9 cellular contexts compared by ENCODE assay signal in genomic region chr14:32703246-32703645, GRCh38.
DNase-seq lines count a peak whose midpoint lies in the region; TF ChIP-seq lines count a peak whose summit lies in the region.
"Had no signal": no experiment of that assay in that cellular context is flagged by ENCODE, and none has a peak within 500 bp of the region (broad histone marks: within the 10 kb centered on the region; RNA-seq: fewer than 3 reads in every experiment).

No MANE protein-coding gene starts in this region.

- H3K27me3 ChIP-seq in muscle layer of colon (ENCODE audit: control insufficient read depth in 1 of 2, insufficient read depth in 2 of 2, low read length in 2 of 2): no peaks in the 10 kb centered on the region

- H3K36me3 Mint-ChIP-seq in T-helper 2 cell treated with Interferon-gamma antibody and Interleukin-4, amounts not matched to agents 5 μg/mL and 100 μg/mL, for 36 hours (ENCODE audit: low read depth): no peaks in the 10 kb centered on the region

- H3K9me3 Mint-ChIP-seq in T-helper 2 cell treated with Interferon-gamma antibody and Interleukin-4, amounts not matched to agents 5 μg/mL and 100 μg/mL, for 36 hours: no peaks in the 10 kb centered on the region

- H3K4me3 Mint-ChIP-seq in T-helper 2 cell treated with Interferon-gamma antibody and Interleukin-4, amounts not matched to agents 5 μg/mL and 100 μg/mL, for 36 hours: no peak overlapping the region

- peak overlapping the region; percentile 3 for H3K9ac ChIP-seq in muscle layer of colon (ENCODE audit: low read length)

- no peak for TF ChIP-seq CTCF in fibroblast of the aortic adventitia (IDR thresholded peaks at IDR 0.05; ENCODE audit: insufficient read depth, low read length)

- no peaks in the 10 kb centered on the region for H3K9me3 ChIP-seq in muscle layer of colon (ENCODE audit: low read length)

- peaks cover 41% of the 10 kb centered on the region for H3K4me1 ChIP-seq in muscle layer of colon (ENCODE audit: insufficient read depth, low read length)

- H3K27ac Mint-ChIP-seq in T-helper 2 cell treated with Interferon-gamma antibody and Interleukin-4, amounts not matched to agents 5 μg/mL and 100 μg/mL, for 36 hours: no peak overlapping the region

- no peaks in the 10 kb centered on the region for H3K36me3 ChIP-seq in muscle layer of colon (ENCODE audit: insufficient read depth, low read length)

- DNase-seq in fibroblast of the aortic adventitia (ENCODE audit: low read depth): peak; percentile 77
- no peak for DNase-seq in DMS114 treated with DMSO at 0.1 percent for 48 hours (lab: John Stamatoyannopoulos, UW; ENCODE audit: unreplicated experiment)
- no peak for DNase-seq in cerebellum (ENCODE audit: low spot score)
- no peak for DNase-seq in T-helper 2 cell treated with Interferon-gamma antibody and Interleukin-4, amounts not matched to agents 5 μg/mL and 100 μg/mL, for 36 hours (ENCODE audit: low spot score)
- no peak for DNase-seq in HuH-7 (ENCODE audit: low spot score)
- DNase-seq: DMS79 had no signal

- no peaks in the 10 kb centered on the region for H3K4me1 Mint-ChIP-seq in T-helper 2 cell treated with Interferon-gamma antibody and Interleukin-4, amounts not matched to agents 5 μg/mL and 100 μg/mL, for 36 hours (ENCODE audit: low read depth)

- H3K4me3 ChIP-seq in fibroblast of the aortic adventitia (ENCODE audit: low read depth, low read length) (no peak overlapping the region), muscle layer of colon (ENCODE audit: low read depth in 1 of 2, low read length in 2 of 2) (peak overlapping the region in 1 of 2 donors; percentile 7)

- WGBS in adipose tissue, 3 donors: 37 to 52% (median 43%) methylated on average over 4 of the region's 4 CpGs

- H3K27ac ChIP-seq in adipose tissue (ENCODE audit: low read depth, low read length) (peak overlapping the region; percentile 64), muscle layer of colon (ENCODE audit: low read depth, low read length) (peak overlapping the region; percentile 74), temporal lobe (ENCODE audit: low read depth, low read length) (peak overlapping the region; percentile 62)

- no peaks in the 10 kb centered on the region for H3K27me3 Mint-ChIP-seq in T-helper 2 cell treated with Interferon-gamma antibody and Interleukin-4, amounts not matched to agents 5 μg/mL and 100 μg/mL, for 36 hours (ENCODE audit: low read depth)
